ENCODE assay signal across 6 cellular contexts in the genomic region with DNA sequence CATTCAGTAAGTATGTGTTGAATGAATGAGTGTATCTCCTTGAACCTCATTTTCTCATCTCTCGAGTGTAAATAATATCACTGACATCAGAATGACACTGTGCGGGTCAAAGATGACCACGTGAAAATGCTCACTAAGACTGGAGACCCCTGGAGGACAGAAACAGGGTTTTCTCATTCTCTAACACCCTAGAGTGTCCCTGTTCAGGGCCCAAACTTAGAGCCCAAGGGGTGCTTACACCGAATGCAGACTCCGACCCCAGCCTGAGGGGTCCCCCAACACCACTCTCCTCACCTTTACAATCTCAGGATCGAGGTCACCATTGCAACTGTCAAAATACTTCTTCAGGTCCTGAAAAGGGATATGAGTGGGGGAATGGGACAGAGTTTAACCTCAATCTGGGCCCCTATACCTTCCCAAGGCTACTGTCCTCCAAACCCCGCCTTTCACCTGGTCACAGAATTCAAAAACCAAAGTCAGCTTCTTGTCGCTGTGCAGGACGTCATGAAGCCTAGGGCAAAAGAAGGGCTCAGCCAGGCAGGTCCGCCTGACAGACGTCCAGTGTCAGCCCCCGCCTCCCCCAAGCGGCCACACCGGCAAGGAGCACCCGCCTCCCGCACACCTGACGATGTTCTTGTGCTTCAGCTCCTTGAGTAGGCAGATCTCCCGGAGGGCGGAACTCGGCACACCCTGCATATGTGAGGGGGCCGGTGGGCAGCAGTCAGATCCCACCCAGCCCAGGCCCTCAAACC. TPM values are rescaled to one million over a fixed set of nuclear protein-coding genes. Genes with fewer than 3 reads are reported as not detected.
A peak's percentile ranks its signal among the peaks of the same experiment; 100 is the strongest.
DNase-seq lines count a peak whose midpoint lies in the region; ATAC-seq and TF ChIP-seq lines count a peak whose summit lies in the region.

No MANE protein-coding gene starts in this region.

- TF ChIP-seq EP300 in upper lobe of left lung (IDR thresholded peaks at IDR 0.05) = no peak

- ATAC-seq in Right ventricle myocardium inferior = no peak
- ATAC-seq in upper lobe of left lung (ENCODE audit: low FRiP score in 2 of 2) = no peak

- H3K27ac ChIP-seq in left ventricle myocardium inferior (replicated peaks) (no peak overlapping the region), upper lobe of left lung (no peak overlapping the region)

- intact Hi-C loops in left ventricle myocardium inferior (cut with micrococcal nuclease) (no loop called here), Right ventricle myocardium inferior (cut with DNase I) (loop anchor here (2.0 kb wide), 1 partner anchor 58 kb away; no protein-coding TSS in a partner anchor)

- H3K4me1 ChIP-seq in left ventricle myocardium inferior (peaks cover 45% of the 10 kb centered on the region), upper lobe of left lung (peaks cover 32 to 55% (median 37%) of the 10 kb centered on the region in 4 donors)

- WGBS in upper lobe of left lung, 2 donors = 67 to 74% methylated on average over 17 to 21 of the region's 21 CpGs

- H3K36me3 ChIP-seq in left ventricle myocardium inferior = no peaks in the 10 kb centered on the region
- H3K36me3 ChIP-seq in upper lobe of left lung = peaks cover 0 to 3% (median 0%) of the 10 kb centered on the region in 4 donors

- no peak for DNase-seq in left ventricle myocardium inferior
- no peak for DNase-seq in Right ventricle myocardium inferior (ENCODE audit: missing footprints)
- DNase-seq in foreskin fibroblast = no peak
- DNase-seq in upper lobe of left lung = peak in 1 of 2 donors; percentile 82
- DNase-seq in HuH-7.5 (ENCODE audit: low spot score) = no peak
- DNase-seq in NCI-H748 (lab: John Stamatoyannopoulos, UW; ENCODE audit: unreplicated experiment) = no peak

- H3K27me3 ChIP-seq in left ventricle myocardium inferior (ENCODE audit: low read depth) (no peaks in the 10 kb centered on the region), upper lobe of left lung (no peaks in the 10 kb centered on the region)

- TF ChIP-seq CTCF in left ventricle myocardium inferior (IDR thresholded peaks at IDR 0.05; ENCODE audit: borderline replicate concordance) = no peak
- TF ChIP-seq CTCF in foreskin fibroblast (IDR thresholded peaks at IDR 0.05; ENCODE audit: low read depth, low read length) = no peak
- TF ChIP-seq CTCF in upper lobe of left lung (IDR thresholded peaks at IDR 0.05) = no peak

- H3K9me3 ChIP-seq in left ventricle myocardium inferior (replicated peaks) = no peaks in the 10 kb centered on the region
- no peaks in the 10 kb centered on the region for H3K9me3 ChIP-seq in upper lobe of left lung

- TF ChIP-seq POLR2A in upper lobe of left lung (IDR thresholded peaks at IDR 0.05) = no peak

- peak overlapping the region; percentile 93 for H3K4me3 ChIP-seq in left ventricle myocardium inferior
- H3K4me3 ChIP-seq in foreskin fibroblast (ENCODE audit: low read depth in 1 of 2, low read length in 2 of 2) = peak overlapping the region; percentile 64 to 87
- peak overlapping the region in 3 of 4 donors; percentile 86 to 92 (median 88) for H3K4me3 ChIP-seq in upper lobe of left lung

RNA-seq across cellular contexts. Expression of a gene that starts 1.2 kb away (rescaled TPM):
- total RNA-seq in left ventricle myocardium inferior (9.6 TPM), Right ventricle myocardium inferior (6.7 TPM), upper lobe of left lung (10 to 100 TPM in 3 of 6 donors, 1 to 10 TPM in 3; 2.1 to 14.4 (median 10.1) TPM)

RNA-seq across cellular contexts. Expression of a gene that starts 2.9 kb away (rescaled TPM):
- total RNA-seq in left ventricle myocardium inferior = 62.9 TPM
- total RNA-seq in Right ventricle myocardium inferior = 61.2 TPM
- total RNA-seq in upper lobe of left lung = 100 to 1,000 TPM in 5 of 6 donors, 10 to 100 TPM in 1; 88.4 to 312 (median 188) TPM

RNA-seq across cellular contexts. Expression of a gene that starts 8.1 kb away (rescaled TPM):
- total RNA-seq in left ventricle myocardium inferior (5.3 TPM), Right ventricle myocardium inferior (5.5 TPM), upper lobe of left lung (10 to 100 TPM in 2 of 6 donors, 1 to 10 TPM in 4; 2.1 to 37.7 (median 4.0) TPM)

RNA-seq across cellular contexts. Expression of a gene that starts 24.1 kb away (rescaled TPM):
- 75.7 TPM for total RNA-seq in left ventricle myocardium inferior
- 79.2 TPM for total RNA-seq in Right ventricle myocardium inferior
- total RNA-seq in upper lobe of left lung = 100 to 1,000 TPM in 1 of 6 donors, 10 to 100 TPM in 5; 54.3 to 136 (median 78.0) TPM

RNA-seq across cellular contexts. Expression of a gene that starts 26.8 kb away (rescaled TPM):
- 30.1 TPM for total RNA-seq in left ventricle myocardium inferior
- total RNA-seq in Right ventricle myocardium inferior = 35.5 TPM
- 10 to 100 TPM; 35.3 to 72.9 (median 51.6) TPM for total RNA-seq in upper lobe of left lung
